In genomic region chr6:14552891-14553290, GRCh38 we compare ENCODE assay signal across 19 cellular contexts.
DNase-seq lines count a peak whose midpoint lies in the region; TF ChIP-seq lines count a peak whose summit lies in the region.
"Had no signal": no experiment of that assay in that cellular context is flagged by ENCODE, and none has a peak within 500 bp of the region (broad histone marks: within the 10 kb centered on the region; RNA-seq: fewer than 3 reads in every experiment).

No MANE protein-coding gene starts in this region.

- no peaks in the 10 kb centered on the region for H3K36me3 Mint-ChIP-seq in MCF 10A (ENCODE audit: insufficient read depth, unreplicated experiment)
- H3K36me3 Mint-ChIP-seq in endodermal cell (ENCODE audit: low read depth): no peaks in the 10 kb centered on the region
- H3K36me3 Mint-ChIP-seq in glutamatergic neuron (ENCODE audit: unreplicated experiment): no peaks in the 10 kb centered on the region

- no peaks in the 10 kb centered on the region for H3K36me3 ChIP-seq in mammary epithelial cell (ENCODE audit: insufficient read depth, low read length)
- H3K36me3 ChIP-seq in endodermal cell (ENCODE audit: control insufficient read depth, insufficient read depth, low read length): no peaks in the 10 kb centered on the region
- H3K36me3 ChIP-seq in neuronal stem cell (replicated peaks in 1 of 2; ENCODE audit: control insufficient read depth in 2 of 2, insufficient read depth in 2 of 2, low read length in 2 of 2): no peaks in the 10 kb centered on the region
- H3K36me3 ChIP-seq in right atrium auricular region: no peaks in the 10 kb centered on the region
- no peaks in the 10 kb centered on the region for H3K36me3 ChIP-seq in sigmoid colon
- H3K36me3 ChIP-seq: HAP-1 had no signal

- H3K27ac Mint-ChIP-seq in MCF 10A (ENCODE audit: low read depth, unreplicated experiment) (no peak overlapping the region), endodermal cell (no peak overlapping the region), glutamatergic neuron (ENCODE audit: unreplicated experiment) (no peak overlapping the region)
- H3K27ac Mint-ChIP-seq: CD4-positive, alpha-beta T cell had no signal

- DNase-seq in mammary epithelial cell: peak; percentile 11
- DNase-seq in MCF 10A (ENCODE audit: unreplicated experiment): no peak
- no peak for DNase-seq in endodermal cell
- DNase-seq in glutamatergic neuron: no peak
- no peak for DNase-seq in neuronal stem cell (ENCODE audit: low spot score)
- no peak for DNase-seq in right atrium auricular region (ENCODE audit: low spot score)
- DNase-seq in sigmoid colon: no peak
- DNase-seq in SHP77 treated with DMSO at 0.1 percent for 48 hours (lab: John Stamatoyannopoulos, UW): no peak
- DNase-seq: AML-193; Caco-2; CD4-positive, alpha-beta T cell; GDM1; GM23248; IMR-90 had no signal

- H3K27me3 ChIP-seq in mammary epithelial cell (ENCODE audit: insufficient read depth, low read length) (no peaks in the 10 kb centered on the region), endodermal cell (ENCODE audit: control insufficient read depth, insufficient read depth, low read length, poor library complexity, severe bottlenecking) (no peaks in the 10 kb centered on the region), neuronal stem cell (ENCODE audit: control insufficient read depth in 3 of 3, insufficient read depth in 3 of 3, low read depth in 1 of 3, low read length in 3 of 3) (no peaks in the 10 kb centered on the region), right atrium auricular region (no peaks in the 10 kb centered on the region), sigmoid colon (no peaks in the 10 kb centered on the region)

- peak overlapping the region; percentile 1 for H2AK5ac ChIP-seq in neuronal stem cell (ENCODE audit: low read depth, low read length)

- H3K4me3 ChIP-seq in mammary epithelial cell (replicated peaks in 1 of 3; ENCODE audit: insufficient read depth in 1 of 3, low read depth in 2 of 3, low read length in 3 of 3) (no peak overlapping the region), endodermal cell (ENCODE audit: low read length) (no peak overlapping the region), neuronal stem cell (ENCODE audit: low read length in 2 of 2) (no peak overlapping the region), right atrium auricular region (no peak overlapping the region), sigmoid colon (no peak overlapping the region)
- H3K4me3 ChIP-seq: A549, GM23248, HAP-1 had no signal

- no peak overlapping the region for H2BK15ac ChIP-seq in neuronal stem cell (ENCODE audit: low read length)

- no peak overlapping the region for H3K14ac ChIP-seq in neuronal stem cell (ENCODE audit: low read length)

- no peaks in the 10 kb centered on the region for H3K79me1 ChIP-seq in neuronal stem cell (ENCODE audit: low read depth, low read length)

- no peak for TF ChIP-seq POLR2A in sigmoid colon (IDR thresholded peaks at IDR 0.05)

- 83% methylated on average over 5 of the region's 5 CpGs for WGBS in mammary epithelial cell (ENCODE audit: low coverage, missing lambda C conversion rate)
- WGBS in endodermal cell (ENCODE audit: insufficient coverage in 1 of 2, insufficient read length in 1 of 2), 2 experiments: 96 to 100% methylated on average over 2 to 5 of the region's 5 CpGs
- no CpG with 5 or more reads among the region's 5 CpGs for WGBS in neuronal stem cell (ENCODE audit: extremely low coverage in 2 of 2, insufficient read length in 2 of 2, insufficient replicate concordance in 1 of 2), 2 donors
- WGBS in sigmoid colon, 2 donors: 86 to 97% methylated on average over 5 of the region's 5 CpGs

- BruUV-seq in mammary epithelial cell (replicated peaks; lab: Mats Ljungman, UMichigan): no TSS peak
- no TSS peak for BruUV-seq in MCF 10A (replicated peaks; lab: Mats Ljungman, UMichigan)

- H3K9ac ChIP-seq in mammary epithelial cell (ENCODE audit: insufficient read depth, low read length) (no peak overlapping the region), endodermal cell (ENCODE audit: extremely low read depth, low read length, poor library complexity, severe bottlenecking) (no peak overlapping the region), neuronal stem cell (ENCODE audit: low read depth, low read length, poor library complexity) (no peak overlapping the region)
- H3K9ac ChIP-seq: GM23248 had no signal

- H3K4me3 Mint-ChIP-seq in MCF 10A (ENCODE audit: unreplicated experiment) (no peak overlapping the region), endodermal cell (no peak overlapping the region), glutamatergic neuron (ENCODE audit: unreplicated experiment) (no peak overlapping the region)
- H3K4me3 Mint-ChIP-seq: CD4-positive, alpha-beta T cell had no signal

- H4K91ac ChIP-seq in neuronal stem cell (ENCODE audit: low read depth, low read length, poor library complexity): no peak overlapping the region

- H2BK120ac ChIP-seq in neuronal stem cell (ENCODE audit: low read depth, low read length): no peak overlapping the region

- peak overlapping the region; percentile 23 for H3K18ac ChIP-seq in neuronal stem cell (ENCODE audit: low read length)

- no peak overlapping the region for H2BK12ac ChIP-seq in neuronal stem cell (ENCODE audit: low read length)

- H3K4me2 ChIP-seq in mammary epithelial cell (ENCODE audit: insufficient read depth, low read depth, low read length) (no peak overlapping the region), neuronal stem cell (ENCODE audit: insufficient read depth, low read length, poor library complexity, severe bottlenecking) (no peak overlapping the region)
- H3K4me2 ChIP-seq: A549 had no signal

- in situ Hi-C loops in mammary epithelial cell (cut with MboI; ENCODE audit: low sequenced_read_pairs in 2 of 2): no loop called here

- dilution Hi-C loops in mammary epithelial cell (cut with HindIII; ENCODE audit: low sequenced_read_pairs): no loop called here

- no peak overlapping the region for H3K23ac ChIP-seq in neuronal stem cell (ENCODE audit: low read depth, low read length, poor library complexity)

- no peak overlapping the region for H4K8ac ChIP-seq in neuronal stem cell (ENCODE audit: low read depth, low read length)

- CTCF ChIA-PET in mammary epithelial cell (lab: Charles Lee; ENCODE audit: low non-redundant PET): no interaction called here
- CTCF ChIA-PET in MCF 10A (lab: Yijun Ruan, JAX): no interaction called here

- H3K4ac ChIP-seq in neuronal stem cell (ENCODE audit: low read length): no peak overlapping the region

- H3K9me3 Mint-ChIP-seq in MCF 10A (ENCODE audit: unreplicated experiment): no peaks in the 10 kb centered on the region
- H3K9me3 Mint-ChIP-seq in endodermal cell: no peaks in the 10 kb centered on the region
- H3K9me3 Mint-ChIP-seq in glutamatergic neuron (ENCODE audit: unreplicated experiment): peaks cover 6% of the 10 kb centered on the region
- H3K9me3 Mint-ChIP-seq: CD4-positive, alpha-beta T cell had no signal

- no peak overlapping the region for H3K27ac ChIP-seq in mammary epithelial cell (ENCODE audit: insufficient read depth, low read depth, low read length)
- H3K27ac ChIP-seq in endodermal cell (ENCODE audit: low read depth, low read length): no peak overlapping the region
- no peak overlapping the region for H3K27ac ChIP-seq in neuronal stem cell (replicated peaks; ENCODE audit: low read length)
- H3K27ac ChIP-seq in right atrium auricular region: no peak overlapping the region
- no peak overlapping the region for H3K27ac ChIP-seq in sigmoid colon
- H3K27ac ChIP-seq: 22Rv1, C4-2B, GM23248, HL-60 had no signal

- no peaks in the 10 kb centered on the region for H3K4me1 Mint-ChIP-seq in MCF 10A (ENCODE audit: insufficient read depth, unreplicated experiment)
- H3K4me1 Mint-ChIP-seq in endodermal cell: peaks cover 23% of the 10 kb centered on the region
- H3K4me1 Mint-ChIP-seq in glutamatergic neuron (ENCODE audit: low read depth, unreplicated experiment): peaks cover 25% of the 10 kb centered on the region

- H3K79me2 ChIP-seq in mammary epithelial cell (ENCODE audit: insufficient read depth, low read length): no peaks in the 10 kb centered on the region

- no peak for TF ChIP-seq CTCF in mammary epithelial cell (conservative IDR thresholded peaks at IDR 0.05 in 1 of 2, IDR thresholded peaks at IDR 0.05 in 1 of 2; ENCODE audit: extremely low read depth in 1 of 2, insufficient read depth in 1 of 2, low read depth in 1 of 2, low read length in 2 of 2)
- no peak for TF ChIP-seq CTCF in MCF 10A (IDR thresholded peaks at IDR 0.05; ENCODE audit: unreplicated experiment)
- peak; percentile 29 for TF ChIP-seq CTCF in endodermal cell (conservative IDR thresholded peaks at IDR 0.05)
- peak; percentile 9 for TF ChIP-seq CTCF in glutamatergic neuron (IDR thresholded peaks at IDR 0.05; ENCODE audit: partially characterized antibody, unreplicated experiment)
- TF ChIP-seq CTCF in right atrium auricular region (IDR thresholded peaks at IDR 0.05): no peak
- TF ChIP-seq CTCF in sigmoid colon (IDR thresholded peaks at IDR 0.05): no peak

- no peak for TF ChIP-seq EP300 in sigmoid colon (IDR thresholded peaks at IDR 0.05)

- POLR2A ChIA-PET in MCF 10A (lab: Yijun Ruan, JAX): no interaction called here

- intact Hi-C loops in mammary epithelial cell (cut with micrococcal nuclease) (no loop called here), MCF 10A (cut with micrococcal nuclease) (no loop called here), sigmoid colon (cut with DNase I) (no loop called here)

- no peaks in the 10 kb centered on the region for H3K4me1 ChIP-seq in mammary epithelial cell (ENCODE audit: insufficient read depth, low read length)
- H3K4me1 ChIP-seq in endodermal cell (ENCODE audit: control insufficient read depth, insufficient read depth, low read length): peaks cover 9% of the 10 kb centered on the region
- peaks cover 0 to 8% of the 10 kb centered on the region in 2 donors for H3K4me1 ChIP-seq in neuronal stem cell (ENCODE audit: control insufficient read depth in 2 of 2, insufficient read depth in 1 of 2, low read depth in 1 of 2, low read length in 2 of 2)
- peaks cover 0 to 16% of the 10 kb centered on the region in 2 donors for H3K4me1 ChIP-seq in right atrium auricular region
- H3K4me1 ChIP-seq in sigmoid colon: no peaks in the 10 kb centered on the region
- H3K4me1 ChIP-seq: HAP-1 had no signal

- no peaks in the 10 kb centered on the region for H4K20me1 ChIP-seq in mammary epithelial cell (ENCODE audit: insufficient read depth, low read length)

- H2AFZ ChIP-seq in mammary epithelial cell (ENCODE audit: low read depth, low read length): no peak overlapping the region
- H2AFZ ChIP-seq in neuronal stem cell (ENCODE audit: low read length): no peak overlapping the region
- H2AFZ ChIP-seq: GM23248 had no signal

- no peaks in the 10 kb centered on the region for H3K9me3 ChIP-seq in mammary epithelial cell (replicated peaks; ENCODE audit: insufficient read depth, low read length)
- no peaks in the 10 kb centered on the region for H3K9me3 ChIP-seq in endodermal cell (ENCODE audit: control insufficient read depth, low read length)
- H3K9me3 ChIP-seq in neuronal stem cell (replicated peaks in 1 of 2; ENCODE audit: control insufficient read depth in 2 of 2, insufficient read depth in 1 of 2, low read depth in 1 of 2, low read length in 2 of 2): no peaks in the 10 kb centered on the region
- H3K9me3 ChIP-seq in right atrium auricular region: no peaks in the 10 kb centered on the region
- H3K9me3 ChIP-seq in sigmoid colon: no peaks in the 10 kb centered on the region
- H3K9me3 ChIP-seq: A549, Caco-2, HAP-1 had no signal

- H3K27me3 Mint-ChIP-seq in MCF 10A (ENCODE audit: insufficient read depth, unreplicated experiment) (no peaks in the 10 kb centered on the region), endodermal cell (ENCODE audit: insufficient read depth) (peaks cover 6% of the 10 kb centered on the region), glutamatergic neuron (ENCODE audit: unreplicated experiment) (peaks cover 6% of the 10 kb centered on the region)
- H3K27me3 Mint-ChIP-seq: CD4-positive, alpha-beta T cell had no signal

- no peak overlapping the region for H2BK5ac ChIP-seq in neuronal stem cell (ENCODE audit: low read length)

Comparison
In these comparisons a context has a peak if more than half of its experiments do, and no peak if none do; other contexts are left out.
1. CTCF ChIP-seq: peak in endodermal cell (single experiment) and glutamatergic neuron (single experiment); none in mammary epithelial cell (0 of 2), MCF 10A (single experiment), right atrium auricular region (0 of 2) and sigmoid colon (0 of 4).